ENCODE assay signal across 1 cellular context in the genomic region with DNA sequence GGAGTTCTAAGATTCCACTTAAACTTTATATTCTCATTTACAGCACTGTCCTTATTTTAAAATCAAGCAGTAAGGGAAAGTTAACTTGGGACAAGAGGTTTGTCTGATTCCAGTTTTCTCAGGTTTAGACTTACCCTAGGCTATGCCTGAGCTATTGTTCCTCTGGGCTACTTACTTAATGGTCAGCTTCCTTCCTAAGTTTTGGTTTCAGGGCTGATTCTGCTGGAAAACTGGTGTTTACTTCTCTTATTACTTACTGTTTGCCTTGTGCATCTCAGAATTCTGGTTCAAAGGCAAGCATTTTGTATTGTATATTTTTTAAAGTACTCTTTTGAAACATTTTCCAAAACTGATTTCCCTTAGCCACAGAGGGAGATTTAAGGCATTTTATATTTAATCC.
TF ChIP-seq lines count a peak whose summit lies in the region.

No MANE protein-coding gene starts in this region.

TF ChIP-seq in endothelial cell of umbilical vein, 7 proteins besides CTCF, POLR2A, EP300 and RAD21:
- no peak for TF ChIP-seq POLR2AphosphoS5 (IDR thresholded peaks at IDR 0.05; ENCODE audit: insufficient read depth, low read depth, low read length)
- no peak for TF ChIP-seq GATA2 (IDR thresholded peaks at IDR 0.05; ENCODE audit: insufficient read depth, insufficient read length, low read depth, low read length)
- TF ChIP-seq, protein P1, sequence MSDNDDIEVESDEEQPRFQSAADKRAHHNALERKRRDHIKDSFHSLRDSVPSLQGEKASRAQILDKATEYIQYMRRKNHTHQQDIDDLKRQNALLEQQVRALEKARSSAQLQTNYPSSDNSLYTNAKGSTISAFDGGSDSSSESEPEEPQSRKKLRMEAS (IDR thresholded peaks at IDR 0.05; ENCODE audit: insufficient read depth, insufficient read length) = no peak
- no peak for TF ChIP-seq JUN (IDR thresholded peaks at IDR 0.05; ENCODE audit: borderline replicate concordance, insufficient read depth, insufficient read length, low read depth)
- TF ChIP-seq MYC (IDR thresholded peaks at IDR 0.05; ENCODE audit: low read depth, low read length) = no peak
- no peak for TF ChIP-seq EZH2 (IDR thresholded peaks at IDR 0.05; ENCODE audit: borderline replicate concordance, low read depth, low read length, severe bottlenecking)
